10 cellular contexts compared by ENCODE assay signal in the genomic region with DNA sequence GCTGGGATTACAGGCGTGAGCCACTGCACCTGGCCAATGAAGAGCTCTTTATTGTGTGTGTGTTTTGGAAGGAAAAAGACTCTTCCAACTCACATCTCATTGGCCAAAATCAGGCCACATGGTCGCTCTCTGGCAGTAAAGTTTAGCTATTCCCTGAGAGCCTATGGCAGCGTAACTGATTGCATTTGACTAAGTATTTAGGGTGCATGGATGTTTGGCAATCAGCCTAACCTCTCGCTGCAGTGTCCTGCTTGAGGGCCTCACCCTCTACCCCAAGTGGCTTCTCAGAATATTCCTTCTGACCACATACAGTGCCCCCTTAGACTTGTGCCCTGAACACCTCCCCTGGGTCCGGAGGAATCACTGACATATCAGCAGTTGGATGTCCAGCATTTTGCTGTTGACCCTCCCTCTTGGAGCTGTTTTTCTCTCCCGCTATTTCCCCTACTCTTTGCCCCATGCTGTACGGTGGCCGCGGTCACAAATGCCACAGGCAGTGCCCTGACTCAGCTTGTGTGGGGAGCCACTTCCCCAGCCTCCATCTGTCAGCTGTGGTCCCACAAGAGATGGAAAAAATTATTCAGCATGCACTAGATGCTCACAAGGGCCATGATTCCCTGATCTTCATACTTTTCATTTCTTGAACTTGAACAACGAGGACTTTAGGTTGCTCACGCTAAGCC. TPM values are rescaled to one million over a fixed set of nuclear protein-coding genes. Genes with fewer than 3 reads are reported as not detected.
DNase-seq lines count a peak whose midpoint lies in the region; TF ChIP-seq lines count a peak whose summit lies in the region.
"Had no signal": no experiment of that assay in that cellular context is flagged by ENCODE, and none has a peak within 500 bp of the region (broad histone marks: within the 10 kb centered on the region; RNA-seq: fewer than 3 reads in every experiment).

No MANE protein-coding gene starts in this region.

- peaks cover 27% of the 10 kb centered on the region for H3K27me3 Mint-ChIP-seq in activated T-cell treated with anti-CD3 and anti-CD28 coated beads, Interleukin-2, amount 50 U/mL, for 24 hours

- peaks cover 4% of the 10 kb centered on the region for H3K36me3 Mint-ChIP-seq in activated T-cell treated with anti-CD3 and anti-CD28 coated beads, Interleukin-2, amount 50 U/mL, for 24 hours (ENCODE audit: low read depth)

- peak overlapping the region; percentile 68 to 81 (median 72); a peak in 20 of 22 replicates for H3K9ac ChIP-seq in BLaER1 treated with 17β-estradiol and CSF1 and Interleukin-3, amounts not matched to agents 10 nM and 100 nM

- H3K9me3 Mint-ChIP-seq in activated T-cell treated with anti-CD3 and anti-CD28 coated beads, Interleukin-2, amount 50 U/mL, for 24 hours = no peaks in the 10 kb centered on the region
- H3K9me3 Mint-ChIP-seq: CD4-positive, CD25-positive, alpha-beta regulatory T cell had no signal

- WGBS in hepatocyte (ENCODE audit: low lambda C conversion rate, missing lambda C conversion rate) = 86% methylated on average over 11 of the region's 11 CpGs

- TF ChIP-seq CTCF in osteoblast (IDR thresholded peaks at IDR 0.05; ENCODE audit: extremely low read depth, low read depth, low read length) (no peak), coronary artery (IDR thresholded peaks at IDR 0.05) (no peak), hepatocyte (IDR thresholded peaks at IDR 0.05; ENCODE audit: poor library complexity) (no peak)

- no peaks in the 10 kb centered on the region for H3K79me2 ChIP-seq in osteoblast (ENCODE audit: insufficient read depth, low read length)
- H3K79me2 ChIP-seq in hepatocyte = no peaks in the 10 kb centered on the region

- H3K9me3 ChIP-seq in BLaER1 treated with 17β-estradiol and CSF1 and Interleukin-3, amounts not matched to agents 10 nM and 100 nM (replicated peaks in 1 of 11) = no peaks in the 10 kb centered on the region
- H3K9me3 ChIP-seq in osteoblast (ENCODE audit: low read depth, low read length) = no peaks in the 10 kb centered on the region
- H3K9me3 ChIP-seq in hepatocyte (ENCODE audit: low read depth) = no peaks in the 10 kb centered on the region

- peak overlapping the region in 3 of 10 experiments; percentile 4 to 33 (median 8); a peak in 1 of 20 replicates for H3K4me3 ChIP-seq in BLaER1 treated with 17β-estradiol and CSF1 and Interleukin-3, amounts not matched to agents 10 nM and 100 nM
- H3K4me3 ChIP-seq in osteoblast (ENCODE audit: insufficient read depth, low read length) = no peak overlapping the region
- no peak overlapping the region for H3K4me3 ChIP-seq in coronary artery
- H3K4me3 ChIP-seq in hepatocyte = no peak overlapping the region

- peaks cover 0 to 4% (median 0%) of the 10 kb centered on the region in 11 experiments; a peak in 1 of 22 replicates for H4K20me1 ChIP-seq in BLaER1 treated with 17β-estradiol and CSF1 and Interleukin-3, amounts not matched to agents 10 nM and 100 nM
- H4K20me1 ChIP-seq in osteoblast (ENCODE audit: insufficient read depth, low read length) (no peaks in the 10 kb centered on the region), hepatocyte (ENCODE audit: insufficient read depth, poor library complexity, severe bottlenecking) (no peaks in the 10 kb centered on the region)

- no peak overlapping the region for H2AFZ ChIP-seq in osteoblast (ENCODE audit: low read length)
- H2AFZ ChIP-seq in hepatocyte = no peak overlapping the region

- H3K4me2 ChIP-seq in BLaER1 treated with 17β-estradiol and CSF1 and Interleukin-3, amounts not matched to agents 10 nM and 100 nM = peak overlapping the region; percentile 82 to 99 (median 96)
- H3K4me2 ChIP-seq in osteoblast (ENCODE audit: insufficient read depth, low read length) (no peak overlapping the region), hepatocyte (no peak overlapping the region)

- peaks cover 23% of the 10 kb centered on the region for H3K4me1 Mint-ChIP-seq in activated T-cell treated with anti-CD3 and anti-CD28 coated beads, Interleukin-2, amount 50 U/mL, for 24 hours (ENCODE audit: low read depth)

- no peaks in the 10 kb centered on the region for H3K27me3 ChIP-seq in BLaER1 treated with 17β-estradiol and CSF1 and Interleukin-3, amounts not matched to agents 10 nM and 100 nM
- no peaks in the 10 kb centered on the region for H3K27me3 ChIP-seq in osteoblast (ENCODE audit: insufficient read depth, low read length)
- H3K27me3 ChIP-seq in hepatocyte = no peaks in the 10 kb centered on the region

- no peaks in the 10 kb centered on the region for H3K9me2 ChIP-seq in hepatocyte (replicated peaks; ENCODE audit: insufficient read depth)

- peaks cover 0 to 26% (median 21%) of the 10 kb centered on the region in 11 experiments; a peak in 18 of 22 replicates for H3K36me3 ChIP-seq in BLaER1 treated with 17β-estradiol and CSF1 and Interleukin-3, amounts not matched to agents 10 nM and 100 nM
- H3K36me3 ChIP-seq in osteoblast (ENCODE audit: insufficient read depth, low read length) = no peaks in the 10 kb centered on the region
- H3K36me3 ChIP-seq in hepatocyte (replicated peaks; ENCODE audit: insufficient read depth, low read depth) = no peaks in the 10 kb centered on the region

- H3K27ac ChIP-seq in BLaER1 treated with 17β-estradiol and CSF1 and Interleukin-3, amounts not matched to agents 10 nM and 100 nM = peak overlapping the region; percentile 74 to 88 (median 81); a peak in 21 of 22 replicates
- H3K27ac ChIP-seq in osteoblast (ENCODE audit: low read depth, low read length) (no peak overlapping the region), coronary artery (no peak overlapping the region), hepatocyte (no peak overlapping the region)

- peak overlapping the region; percentile 84 for H3K27ac Mint-ChIP-seq in activated T-cell treated with anti-CD3 and anti-CD28 coated beads, Interleukin-2, amount 50 U/mL, for 24 hours

- peak overlapping the region; percentile 21 for H3K4me3 Mint-ChIP-seq in activated T-cell treated with anti-CD3 and anti-CD28 coated beads, Interleukin-2, amount 50 U/mL, for 24 hours
- H3K4me3 Mint-ChIP-seq: CD4-positive, CD25-positive, alpha-beta regulatory T cell had no signal

- DNase-seq in NOMO-1 treated with dmso at 0.1 percent for 144 hours (lab: John Stamatoyannopoulos, UW; ENCODE audit: unreplicated experiment) (peak; percentile 5), osteoblast (ENCODE audit: insufficient read length, low spot score, missing footprints) (peak; percentile 49), coronary artery (ENCODE audit: low spot score) (no peak), cerebellar nuclear complex (lab: John Stamatoyannopoulos, UW) (no peak), hepatocyte (ENCODE audit: low spot score) (no peak), AG20443 (ENCODE audit: low spot score) (no peak)
- DNase-seq in activated T-cell treated with anti-CD3 and anti-CD28 coated beads, Interleukin-2, amount 50 U/mL, for 24 hours = peak; percentile 47
- DNase-seq: CD4-positive, CD25-positive, alpha-beta regulatory T cell; NCI-H1436 had no signal

- H3K4me1 ChIP-seq in BLaER1 treated with 17β-estradiol and CSF1 and Interleukin-3, amounts not matched to agents 10 nM and 100 nM = peaks cover 92 to 99% (median 93%) of the 10 kb centered on the region in 10 experiments
- H3K4me1 ChIP-seq in osteoblast (ENCODE audit: insufficient read depth, low read length) (no peaks in the 10 kb centered on the region), hepatocyte (ENCODE audit: insufficient read depth) (no peaks in the 10 kb centered on the region)

RNA-seq across cellular contexts. Expression of gene PHETA1, which starts 9.5 kb away (rescaled TPM):
- total RNA-seq in osteoblast (8.3 and 9.1 TPM in 2 replicates), hepatocyte (18.1 and 30.9 TPM in 2 replicates)
- polyA plus RNA-seq in hepatocyte = 14.2 and 24.6 TPM in 2 replicates

RNA-seq across cellular contexts. Expression of gene SH2B3, which starts 46.4 kb away (rescaled TPM):
- total RNA-seq in osteoblast = 32.4 and 51.4 TPM in 2 replicates
- total RNA-seq in hepatocyte = 5.5 and 9.0 TPM in 2 replicates
- 4.7 and 5.3 TPM in 2 replicates for polyA plus RNA-seq in hepatocyte

Comparison
In these comparisons a context has a peak if more than half of its experiments do, and no peak if none do; other contexts are left out.
1. H3K27ac ChIP-seq: peak in BLaER1 treated with 17β-estradiol and CSF1 and Interleukin-3, amounts not matched to agents 10 nM and 100 nM (11 of 11); none in osteoblast (single experiment), coronary artery (0 of 2) and hepatocyte (single experiment).
2. H3K4me2 ChIP-seq: peak in BLaER1 treated with 17β-estradiol and CSF1 and Interleukin-3, amounts not matched to agents 10 nM and 100 nM (11 of 11); none in osteoblast (single experiment) and hepatocyte (single experiment).
3. DNase-seq: peak in NOMO-1 treated with dmso at 0.1 percent for 144 hours (single experiment), activated T-cell treated with anti-CD3 and anti-CD28 coated beads, Interleukin-2, amount 50 U/mL, for 24 hours (single experiment) and osteoblast (single experiment); none in coronary artery (single experiment), cerebellar nuclear complex (0 of 2), hepatocyte (single experiment) and AG20443 (single experiment).